In the genomic region with DNA sequence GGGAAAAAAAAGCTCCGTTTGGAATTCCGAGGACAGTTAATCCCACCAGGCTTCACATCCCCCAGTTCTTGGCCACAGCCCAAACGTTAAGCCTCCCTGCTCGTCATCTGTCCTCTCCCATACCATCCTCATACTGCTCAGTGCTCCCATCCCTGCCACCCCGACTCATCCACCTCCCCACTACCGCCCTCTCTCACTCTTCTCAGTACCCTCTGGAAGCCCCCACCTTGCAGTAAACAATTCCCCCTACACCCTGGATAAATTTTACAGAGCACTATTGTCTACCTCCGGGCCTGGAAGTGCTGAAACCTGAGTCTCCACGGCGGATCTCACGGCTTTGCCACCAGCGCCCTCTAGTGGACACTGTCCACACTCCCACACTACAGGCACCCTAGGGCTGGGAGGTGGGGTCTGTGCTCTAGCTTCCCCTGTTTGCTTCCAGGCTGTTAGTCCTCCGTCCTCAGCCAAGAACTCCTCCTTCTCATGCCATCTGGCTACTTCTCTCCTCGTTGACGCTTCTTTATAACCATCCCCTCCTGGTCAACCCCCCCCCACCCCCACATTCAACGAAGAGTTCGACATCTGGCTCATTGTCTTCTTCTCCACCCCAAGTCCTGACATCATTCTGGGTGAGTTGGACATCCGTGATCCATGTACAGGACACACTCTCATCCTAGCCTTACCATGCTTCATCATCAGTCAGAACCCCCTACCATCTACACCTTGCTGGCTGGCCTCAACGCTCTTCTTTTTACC, we compare ENCODE assay signal across 8 cellular contexts. TPM values are rescaled to one million over a fixed set of nuclear protein-coding genes. Genes with fewer than 3 reads are reported as not detected.
DNase-seq lines count a peak whose midpoint lies in the region; ATAC-seq and TF ChIP-seq lines count a peak whose summit lies in the region.

No MANE protein-coding gene starts in this region.

- peak overlapping the region; percentile 41; the same call in 1 of the 2 replicates for H3K27ac ChIP-seq in SJCRH30
- no peak overlapping the region for H3K27ac ChIP-seq in parathyroid adenoma

- peak; percentile 17 for DNase-seq in DMS153 treated with DMSO at 0.1 percent for 48 hours (lab: John Stamatoyannopoulos, UW; ENCODE audit: unreplicated experiment)
- DNase-seq in SJCRH30 = peak; percentile 67 to 87
- DNase-seq in activated gamma-delta T cell treated with anti-CD3 and anti-CD28 coated beads, Interleukin-2, amount 50 U/mL, for 16 hours (ENCODE audit: low read depth) = peak; percentile 48
- DNase-seq in glomerular visceral epithelial cell (ENCODE audit: extremely low spot score) = peak; percentile 63
- peak; percentile 82 for DNase-seq in type B pancreatic cell (ENCODE audit: extremely low spot score, unreplicated experiment)

- H3K4me3 Mint-ChIP-seq in type B pancreatic cell = peak overlapping the region; percentile 66

- H3K36me3 Mint-ChIP-seq in type B pancreatic cell = no peaks in the 10 kb centered on the region

- H3K4me1 ChIP-seq in SJCRH30 (peaks cover 4% of the 10 kb centered on the region), parathyroid adenoma (no peaks in the 10 kb centered on the region)

- TF ChIP-seq CTCF in LNCAP (IDR thresholded peaks at IDR 0.05) = peak; percentile 61
- TF ChIP-seq CTCF in parathyroid adenoma (IDR thresholded peaks at IDR 0.05) = peak; percentile 74
- peak; percentile 95 for TF ChIP-seq CTCF in type B pancreatic cell (conservative IDR thresholded peaks at IDR 0.05)

- H2AFZ ChIP-seq in parathyroid adenoma = peak overlapping the region; percentile 68

- H3K4me2 ChIP-seq in parathyroid adenoma (ENCODE audit: low read length) = no peak overlapping the region

- H3K36me3 ChIP-seq in SJCRH30 (no peaks in the 10 kb centered on the region), parathyroid adenoma (ENCODE audit: control insufficient read depth, insufficient read depth, low read length) (no peaks in the 10 kb centered on the region)

- H3K27me3 Mint-ChIP-seq in type B pancreatic cell = peaks cover 4% of the 10 kb centered on the region

- H3K79me2 ChIP-seq in parathyroid adenoma = no peaks in the 10 kb centered on the region

- ATAC-seq in GM21576 (IDR thresholded peaks at IDR 0.05; ENCODE audit: unreplicated experiment) = peak; percentile 57

- H3K9me3 ChIP-seq in SJCRH30 (replicated peaks) (no peaks in the 10 kb centered on the region), parathyroid adenoma (ENCODE audit: control insufficient read depth, low read length) (no peaks in the 10 kb centered on the region)

- H3K9me3 Mint-ChIP-seq in type B pancreatic cell = no peaks in the 10 kb centered on the region

- peaks cover 39% of the 10 kb centered on the region for H3K4me1 Mint-ChIP-seq in type B pancreatic cell (ENCODE audit: unreplicated experiment)

- peak overlapping the region; percentile 65 for H3K27ac Mint-ChIP-seq in type B pancreatic cell

- H3K4me3 ChIP-seq in SJCRH30 (peak overlapping the region; percentile 59), parathyroid adenoma (ENCODE audit: low read depth, low read length) (no peak overlapping the region)

- no peak overlapping the region for H3K9ac ChIP-seq in parathyroid adenoma

- H3K27me3 ChIP-seq in SJCRH30 (no peaks in the 10 kb centered on the region), parathyroid adenoma (ENCODE audit: control insufficient read depth, insufficient read depth, low read length) (no peaks in the 10 kb centered on the region)

RNA-seq across cellular contexts. Expression of a gene that starts 54.5 kb away (rescaled TPM):
- 1.9 and 2.0 TPM in 2 replicates for total RNA-seq in SJCRH30 (2014; rRNA removed; shearing (Covaris generic))
- 0.39 and 0.45 TPM in 2 replicates for total RNA-seq in type B pancreatic cell (ENCODE audit: low replicate concordance)

Comparison
In these comparisons a context has a peak if more than half of its experiments do, and no peak if none do; other contexts are left out.
1. DNase-seq: peak in every context shown above with its lines; median percentile 82 in type B pancreatic cell; 77 in SJCRH30; 63 in glomerular visceral epithelial cell; 48 in activated gamma-delta T cell treated with anti-CD3 and anti-CD28 coated beads, Interleukin-2, amount 50 U/mL, for 16 hours; 17 in DMS153 treated with DMSO at 0.1 percent for 48 hours.